Comparison of ENCODE assay signal across 20 cellular contexts in the genomic region with DNA sequence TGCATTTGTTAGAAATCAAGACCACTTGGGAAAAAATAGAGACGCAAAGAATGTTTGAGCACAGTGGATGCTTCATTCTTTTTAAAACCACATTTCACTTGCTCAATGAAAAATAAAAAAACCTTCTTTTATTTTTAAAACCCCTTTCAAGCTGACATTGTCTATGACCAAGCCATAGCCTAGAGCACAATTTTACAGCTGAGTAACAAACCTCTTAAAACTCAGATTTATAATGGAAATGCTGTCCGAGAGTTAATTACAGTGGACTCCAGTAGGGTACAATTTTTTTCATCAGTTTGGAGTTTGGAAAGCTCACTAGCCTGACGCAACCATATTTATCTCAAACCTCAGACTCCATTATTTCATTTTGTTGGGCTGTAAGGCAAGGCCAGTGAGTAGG.
"Had no signal": no experiment of that assay in that cellular context is flagged by ENCODE, and none has a peak within 500 bp of the region (broad histone marks: within the 10 kb centered on the region; RNA-seq: fewer than 3 reads in every experiment).

No MANE protein-coding gene starts in this region.

- H3K27me3 ChIP-seq: esophagus muscularis mucosa, neural progenitor cell, ovary, tibial artery, upper lobe of left lung, vagina had no signal

- H3K36me3 Mint-ChIP-seq: natural killer cell treated with Interleukin-12 subunit alpha and Interleukin-12 subunit beta and Interleukin-15 and Interleukin-18, amount 100 ng/mL, for 72 hours; neural progenitor cell; stimulated activated memory B cell treated with anti-CD40 and anti-IgM and Interleukin-4, amounts not matched to agents 10 μg/mL and 1 μg/mL and 100 μg/mL, for 72 hours had no signal

- DNase-seq: effector memory CD4-positive, alpha-beta T cell; foreskin fibroblast; left colon; left ventricle myocardium superior; mesenchymal stem cell; midbrain; nucleus accumbens; ovary; right cardiac atrium; stimulated activated CD4-positive, alpha-beta T cell treated with anti-CD3 and anti-CD28 coated beads, Interleukin-4, amount 100 ng/mL, for 1 hour; tibial artery; upper lobe of left lung had no signal

- H3K9me3 Mint-ChIP-seq: natural killer cell treated with Interleukin-12 subunit alpha and Interleukin-12 subunit beta and Interleukin-15 and Interleukin-18, amount 100 ng/mL, for 72 hours; neural progenitor cell; stimulated activated memory B cell treated with anti-CD40 and anti-IgM and Interleukin-4, amounts not matched to agents 10 μg/mL and 1 μg/mL and 100 μg/mL, for 72 hours; stimulated activated naive CD8-positive, alpha-beta T cell treated with anti-CD3 and anti-CD28 coated beads, Interleukin-15, Interleukin-2, amounts not matched to agents 100 ng/mL and 50 ng/mL, for 24 hours had no signal

- H3K27ac Mint-ChIP-seq: natural killer cell treated with Interleukin-12 subunit alpha and Interleukin-12 subunit beta and Interleukin-15 and Interleukin-18, amount 100 ng/mL, for 72 hours; neural progenitor cell; stimulated activated memory B cell treated with anti-CD40 and anti-IgM and Interleukin-4, amounts not matched to agents 10 μg/mL and 1 μg/mL and 100 μg/mL, for 72 hours; stimulated activated naive CD8-positive, alpha-beta T cell treated with anti-CD3 and anti-CD28 coated beads, Interleukin-15, Interleukin-2, amounts not matched to agents 100 ng/mL and 50 ng/mL, for 24 hours had no signal

- H3K4me3 ChIP-seq: esophagus muscularis mucosa, lung, neural progenitor cell, ovary, tibial artery, upper lobe of left lung, vagina had no signal

- H3K36me3 ChIP-seq: esophagus muscularis mucosa, neural progenitor cell, ovary, tibial artery, upper lobe of left lung, vagina had no signal

- H3K9me3 ChIP-seq: esophagus muscularis mucosa, ovary, tibial artery, upper lobe of left lung, vagina had no signal

- H3K27ac ChIP-seq: epithelial cell of prostate, esophagus muscularis mucosa, neural progenitor cell, ovary, tibial artery, upper lobe of left lung, vagina had no signal

- H3K4me3 Mint-ChIP-seq: natural killer cell treated with Interleukin-12 subunit alpha and Interleukin-12 subunit beta and Interleukin-15 and Interleukin-18, amount 100 ng/mL, for 72 hours; neural progenitor cell; stimulated activated memory B cell treated with anti-CD40 and anti-IgM and Interleukin-4, amounts not matched to agents 10 μg/mL and 1 μg/mL and 100 μg/mL, for 72 hours; stimulated activated naive CD8-positive, alpha-beta T cell treated with anti-CD3 and anti-CD28 coated beads, Interleukin-15, Interleukin-2, amounts not matched to agents 100 ng/mL and 50 ng/mL, for 24 hours had no signal

- ATAC-seq: left colon; left ventricle myocardium superior; natural killer cell treated with Interleukin-12 subunit alpha and Interleukin-12 subunit beta and Interleukin-15 and Interleukin-18, amount 100 ng/mL, for 72 hours; right cardiac atrium; stimulated activated memory B cell treated with anti-CD40 and anti-IgM and Interleukin-4, amounts not matched to agents 10 μg/mL and 1 μg/mL and 100 μg/mL, for 72 hours had no signal

- H3K4me1 Mint-ChIP-seq: neural progenitor cell; stimulated activated memory B cell treated with anti-CD40 and anti-IgM and Interleukin-4, amounts not matched to agents 10 μg/mL and 1 μg/mL and 100 μg/mL, for 72 hours had no signal

- H3K27me3 Mint-ChIP-seq: stimulated activated memory B cell treated with anti-CD40 and anti-IgM and Interleukin-4, amounts not matched to agents 10 μg/mL and 1 μg/mL and 100 μg/mL, for 72 hours; stimulated activated naive CD8-positive, alpha-beta T cell treated with anti-CD3 and anti-CD28 coated beads, Interleukin-15, Interleukin-2, amounts not matched to agents 100 ng/mL and 50 ng/mL, for 24 hours had no signal
